8 cellular contexts compared by ENCODE assay signal in the genomic region with DNA sequence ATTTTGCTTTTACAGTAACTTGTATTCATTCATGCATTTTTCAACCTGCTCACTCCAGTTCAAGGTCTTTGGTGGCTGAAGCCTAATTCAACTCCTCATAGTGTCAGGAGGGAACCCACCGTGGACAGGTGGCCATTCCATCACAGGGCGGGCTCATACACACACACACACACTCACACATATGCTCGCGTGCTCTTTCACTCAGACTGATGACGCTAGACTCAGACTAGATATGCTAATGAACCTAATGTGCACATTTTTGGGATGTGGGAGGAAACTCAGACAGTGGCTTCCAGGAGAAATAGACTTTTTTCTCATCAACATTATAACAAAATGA.
DNase-seq lines count a peak whose midpoint lies in the region; TF ChIP-seq lines count a peak whose summit lies in the region.

No MANE protein-coding gene starts in this region.

- H3K27me3 ChIP-seq in KMS-11 (ENCODE audit: insufficient read depth, low read depth), result no peaks in the 10 kb centered on the region

- TF ChIP-seq CTCF in KMS-11 (conservative IDR thresholded peaks at IDR 0.05; ENCODE audit: low read depth, low read length), result no peak

- H3K36me3 Mint-ChIP-seq in activated naive CD4-positive, alpha-beta T cell treated with anti-CD3 and anti-CD28 coated beads, Interleukin-2, amount 50 U/mL, for 24 hours, result peaks cover 1% of the 10 kb centered on the region

- H3K4me1 Mint-ChIP-seq in activated naive CD4-positive, alpha-beta T cell treated with anti-CD3 and anti-CD28 coated beads, Interleukin-2, amount 50 U/mL, for 24 hours, result peaks cover 43% of the 10 kb centered on the region

- no peaks in the 10 kb centered on the region for H3K79me2 ChIP-seq in KMS-11 (ENCODE audit: insufficient read depth, low read depth)

- H3K27me3 Mint-ChIP-seq in activated naive CD4-positive, alpha-beta T cell treated with anti-CD3 and anti-CD28 coated beads, Interleukin-2, amount 50 U/mL, for 24 hours, result no peaks in the 10 kb centered on the region

- peak overlapping the region; percentile 67 for H3K27ac ChIP-seq in KMS-11

- peak overlapping the region; percentile 92 for H3K27ac Mint-ChIP-seq in activated naive CD4-positive, alpha-beta T cell treated with anti-CD3 and anti-CD28 coated beads, Interleukin-2, amount 50 U/mL, for 24 hours

- H3K4me3 ChIP-seq in KMS-11 (IDR thresholded peaks at IDR 0.05; ENCODE audit: insufficient read depth, low read depth, low read length) (no peak overlapping the region), iPS-11a (ENCODE audit: low read depth, low read length) (peak overlapping the region; percentile 70)

- peak overlapping the region; percentile 19; the same call in 1 of the 2 replicates for H3K4me2 ChIP-seq in KMS-11

- no peaks in the 10 kb centered on the region for H4K20me1 ChIP-seq in KMS-11 (ENCODE audit: insufficient read depth)

- peak overlapping the region; percentile 77 for H2AFZ ChIP-seq in KMS-11 (ENCODE audit: low read depth)

- DNase-seq in activated T-cell treated with anti-CD3 and anti-CD28 coated beads for 48 hours (ENCODE audit: low read depth), result peak; percentile 14
- no peak for DNase-seq in activated T-cell treated with anti-CD3 and anti-CD28 coated beads for 4 hours
- peak; percentile 18 to 37 for DNase-seq in stimulated activated CD4-positive, alpha-beta T cell treated with anti-CD3 and anti-CD28 coated beads, Interleukin-2, amount 100 ng/mL, for 24 hours
- DNase-seq in iPS-NIHi11 (ENCODE audit: low spot score), result no peak
- DNase-seq in NCI-H446 (lab: John Stamatoyannopoulos, UW), result no peak

- H3K9ac ChIP-seq in KMS-11, result peak overlapping the region; percentile 51; the same call in 1 of the 2 replicates

- H3K9me3 Mint-ChIP-seq in activated naive CD4-positive, alpha-beta T cell treated with anti-CD3 and anti-CD28 coated beads, Interleukin-2, amount 50 U/mL, for 24 hours, result peaks cover 5% of the 10 kb centered on the region

- peaks cover 7% of the 10 kb centered on the region for H3K4me1 ChIP-seq in KMS-11 (ENCODE audit: low read depth, poor library complexity, severe bottlenecking)

- H3K36me3 ChIP-seq in KMS-11 (ENCODE audit: insufficient read depth), result no peaks in the 10 kb centered on the region

- H3K4me3 Mint-ChIP-seq in activated naive CD4-positive, alpha-beta T cell treated with anti-CD3 and anti-CD28 coated beads, Interleukin-2, amount 50 U/mL, for 24 hours, result peak overlapping the region; percentile 87

Comparison
In these comparisons a context has a peak if more than half of its experiments do, and no peak if none do; other contexts are left out.
1. DNase-seq: peak in activated T-cell treated with anti-CD3 and anti-CD28 coated beads for 48 hours (single experiment) and stimulated activated CD4-positive, alpha-beta T cell treated with anti-CD3 and anti-CD28 coated beads, Interleukin-2, amount 100 ng/mL, for 24 hours (2 of 2); none in activated T-cell treated with anti-CD3 and anti-CD28 coated beads for 4 hours (single experiment), iPS-NIHi11 (single experiment) and NCI-H446 (0 of 2).